ENCODE assay signal across 8 cellular contexts in genomic region chr20:25310268-25310920, GRCh38.
DNase-seq lines count a peak whose midpoint lies in the region; ATAC-seq and TF ChIP-seq lines count a peak whose summit lies in the region.

No MANE protein-coding gene starts in this region.

- H3K4me3 Mint-ChIP-seq in activated CD8-positive, alpha-beta T cell treated with anti-CD3 and anti-CD28 coated beads for 36 hours: peak overlapping the region; percentile 54

- CTCF ChIA-PET in activated CD8-positive, alpha-beta T cell treated with anti-CD3 and anti-CD28 coated beads for 36 hours (lab: Charles Lee): interaction anchor here (1.0 to 3.2 kb wide), 5 partner anchors 11 to 98 kb away, joined by 4 to 27 read pairs (median 4); partner anchors contain the start of gene GINS1

- intact Hi-C loops in activated CD8-positive, alpha-beta T cell treated with anti-CD3 and anti-CD28 coated beads for 36 hours (cut with micrococcal nuclease): loop anchor here (2.0 kb wide), 1 partner anchor 98 kb away; no protein-coding TSS in a partner anchor
- intact Hi-C loops in esophagus squamous epithelium (cut with DNase I): loop anchor here (5.0 kb wide), 1 partner anchor 87 kb away; no protein-coding TSS in a partner anchor

- H3K4me3 ChIP-seq in esophagus squamous epithelium (peak overlapping the region in 2 of 4 donors; percentile 13 to 39), neural cell (ENCODE audit: low read length) (no peak overlapping the region), thoracic aorta (peak overlapping the region; percentile 56)

- POLR2A ChIA-PET in activated CD8-positive, alpha-beta T cell treated with anti-CD3 and anti-CD28 coated beads for 36 hours (lab: Charles Lee): no interaction called here

- H3K36me3 Mint-ChIP-seq in activated CD8-positive, alpha-beta T cell treated with anti-CD3 and anti-CD28 coated beads for 36 hours (ENCODE audit: low read depth): peaks cover 7% of the 10 kb centered on the region

- H3K27ac Mint-ChIP-seq in activated CD8-positive, alpha-beta T cell treated with anti-CD3 and anti-CD28 coated beads for 36 hours: peak overlapping the region; percentile 85

- H3K36me3 ChIP-seq in esophagus squamous epithelium: peaks cover 0 to 60% (median 0%) of the 10 kb centered on the region in 3 donors
- no peaks in the 10 kb centered on the region for H3K36me3 ChIP-seq in neural cell (ENCODE audit: insufficient read depth, low read length)
- H3K36me3 ChIP-seq in thoracic aorta: no peaks in the 10 kb centered on the region

- H3K4me1 ChIP-seq in esophagus squamous epithelium (peaks cover 14 to 30% (median 24%) of the 10 kb centered on the region in 3 donors), thoracic aorta (ENCODE audit: control insufficient read depth in 1 of 2, low read depth in 2 of 2) (peaks cover 21 to 25% of the 10 kb centered on the region in 2 donors)

- H3K4me1 Mint-ChIP-seq in activated CD8-positive, alpha-beta T cell treated with anti-CD3 and anti-CD28 coated beads for 36 hours (ENCODE audit: low read depth): peaks cover 31% of the 10 kb centered on the region

- peak in 1 of 4 donors; percentile 8 for TF ChIP-seq POLR2A in esophagus squamous epithelium (IDR thresholded peaks at IDR 0.05)

- no peaks in the 10 kb centered on the region for H3K9me3 Mint-ChIP-seq in activated CD8-positive, alpha-beta T cell treated with anti-CD3 and anti-CD28 coated beads for 36 hours

- H3F3A ChIP-seq in neural cell (ENCODE audit: insufficient read depth, low read length, poor library complexity, severe bottlenecking): no peaks in the 10 kb centered on the region

- no peaks in the 10 kb centered on the region for H3K27me3 ChIP-seq in esophagus squamous epithelium
- no peaks in the 10 kb centered on the region for H3K27me3 ChIP-seq in neural cell (ENCODE audit: insufficient read depth, low read depth, low read length)
- H3K27me3 ChIP-seq in thoracic aorta (replicated peaks; ENCODE audit: insufficient read depth): no peaks in the 10 kb centered on the region

- H3K27me3 Mint-ChIP-seq in activated CD8-positive, alpha-beta T cell treated with anti-CD3 and anti-CD28 coated beads for 36 hours: no peaks in the 10 kb centered on the region

- H3K4me2 ChIP-seq in neural cell (ENCODE audit: low read length): no peak overlapping the region

- no peak overlapping the region for H3K9ac ChIP-seq in neural cell (ENCODE audit: low read length)

- TF ChIP-seq CTCF in activated CD8-positive, alpha-beta T cell treated with anti-CD3 and anti-CD28 coated beads for 36 hours (IDR thresholded peaks at IDR 0.05): peak; percentile 54
- TF ChIP-seq CTCF in esophagus squamous epithelium (IDR thresholded peaks at IDR 0.05): peak in 5 of 6 experiments; percentile 26 to 65 (median 34)
- TF ChIP-seq CTCF in neural cell (IDR thresholded peaks at IDR 0.05; ENCODE audit: poor library complexity, severe bottlenecking): peak; percentile 18
- peak; percentile 38 for TF ChIP-seq CTCF in thoracic aorta (IDR thresholded peaks at IDR 0.05)

- H4K20me1 ChIP-seq in neural cell (ENCODE audit: insufficient read depth): no peaks in the 10 kb centered on the region

- H3K27ac ChIP-seq in esophagus squamous epithelium (peak overlapping the region; percentile 70 to 92 (median 77)), neural cell (ENCODE audit: low read length) (no peak overlapping the region), thoracic aorta (peak overlapping the region; percentile 46 to 58)

- DNase-seq in AG20443 (ENCODE audit: low spot score) (peak; percentile 87), NCI-H2227 (lab: John Stamatoyannopoulos, UW; ENCODE audit: unreplicated experiment) (peak; percentile 72), esophagus squamous epithelium (lab: John Stamatoyannopoulos, UW) (peak; percentile 37), thoracic aorta (ENCODE audit: low spot score) (no peak)
- peak; percentile 77 for DNase-seq in activated CD8-positive, alpha-beta T cell treated with anti-CD3 and anti-CD28 coated beads for 36 hours

- ATAC-seq in GM18520 (IDR thresholded peaks at IDR 0.05; ENCODE audit: unreplicated experiment) (peak; percentile 90), HG03039 (IDR thresholded peaks at IDR 0.05; ENCODE audit: unreplicated experiment) (peak; percentile 90), thoracic aorta (ENCODE audit: insufficient number of reproducible peaks, low FRiP score, low read depth) (peak; percentile 57)
- ATAC-seq in activated CD8-positive, alpha-beta T cell treated with anti-CD3 and anti-CD28 coated beads for 36 hours: peak; percentile 97

- H3K79me2 ChIP-seq in neural cell (replicated peaks; ENCODE audit: insufficient read depth, low read length): no peaks in the 10 kb centered on the region

- TF ChIP-seq EP300 in neural cell (conservative IDR thresholded peaks at IDR 0.05; ENCODE audit: poor library complexity, severe bottlenecking): no peak

- 11 to 15% methylated on average over 6 of the region's 6 CpGs for WGBS in esophagus squamous epithelium, 2 donors

- H2AFZ ChIP-seq in neural cell (ENCODE audit: low read depth, low read length): no peak overlapping the region

- H3K9me3 ChIP-seq in esophagus squamous epithelium (no peaks in the 10 kb centered on the region), neural cell (ENCODE audit: low read length) (no peaks in the 10 kb centered on the region), thoracic aorta (no peaks in the 10 kb centered on the region)

- TF ChIP-seq RAD21 in neural cell (conservative IDR thresholded peaks at IDR 0.05): no peak

- H3K9me2 ChIP-seq in neural cell (ENCODE audit: insufficient read depth, low read length): no peaks in the 10 kb centered on the region

TF ChIP-seq in neural cell, 6 proteins besides CTCF, POLR2A, EP300 and RAD21:
- no peak for TF ChIP-seq REST (IDR thresholded peaks at IDR 0.05; ENCODE audit: borderline replicate concordance)
